Comparison of ENCODE assay signal across 1 cellular context in genomic region chr9:133992780-133993634, GRCh38.
TF ChIP-seq lines count a peak whose summit lies in the region.

No MANE protein-coding gene starts in this region.

TF ChIP-seq in HEK293, 187 proteins besides CTCF, POLR2A, EP300 and RAD21 (continued from another document and continues in another):
- TF ChIP-seq PATZ1 (tag by site-specific recombination; IDR thresholded peaks at IDR 0.05): peak; percentile 92
- no peak for TF ChIP-seq ZNF366 (tag by site-specific recombination; conservative IDR thresholded peaks at IDR 0.05)
- peak; percentile 32; the same call in 1 of the 2 replicates for TF ChIP-seq ZNF777 (tag by site-specific recombination; IDR thresholded peaks at IDR 0.05; ENCODE audit: borderline replicate concordance)
- no peak for TF ChIP-seq ZNF791 (tag by site-specific recombination; IDR thresholded peaks at IDR 0.05)
- TF ChIP-seq ZNF24 (tag by site-specific recombination; IDR thresholded peaks at IDR 0.05): no peak
- no peak for TF ChIP-seq HOXA7 (CRISPR knock-in tag; IDR thresholded peaks at IDR 0.05; ENCODE audit: borderline replicate concordance)
- TF ChIP-seq PRDM4 (tag by site-specific recombination; IDR thresholded peaks at IDR 0.05): no peak
- TF ChIP-seq ZNF335 (tag by site-specific recombination; conservative IDR thresholded peaks at IDR 0.05): peak; percentile 82
- TF ChIP-seq ZNF621 (tag by site-specific recombination; IDR thresholded peaks at IDR 0.05): no peak
- TF ChIP-seq KLF16 (tag by site-specific recombination; IDR thresholded peaks at IDR 0.05): peak; percentile 68
- no peak for TF ChIP-seq ZNF510 (tag by site-specific recombination; IDR thresholded peaks at IDR 0.05; ENCODE audit: insufficient replicate concordance)
- TF ChIP-seq ZNF677 (tag by site-specific recombination; IDR thresholded peaks at IDR 0.05): no peak
- TF ChIP-seq ZNF155 (tag by site-specific recombination; IDR thresholded peaks at IDR 0.05): no peak
- TF ChIP-seq PRDM10 (tag by site-specific recombination; IDR thresholded peaks at IDR 0.05): 0 out of 2 replicates have a peak, but pooled peaks have one; percentile 28
- TF ChIP-seq ZNF580 (tag by site-specific recombination; IDR thresholded peaks at IDR 0.05): 0 out of 2 replicates have a peak, but pooled peaks have one; percentile 15
- TF ChIP-seq ZNF354C (tag by site-specific recombination; IDR thresholded peaks at IDR 0.05; ENCODE audit: borderline replicate concordance, low read depth): no peak
- peak; percentile 53 for TF ChIP-seq ZBTB26 (tag by site-specific recombination; optimal IDR thresholded peaks at IDR 0.05)
- TF ChIP-seq ZNF664 (tag by site-specific recombination; IDR thresholded peaks at IDR 0.05): no peak
- peak; percentile 88 for TF ChIP-seq KLF8 (tag by site-specific recombination; IDR thresholded peaks at IDR 0.05)
- peak; percentile 69 for TF ChIP-seq SP3 (tag by site-specific recombination; IDR thresholded peaks at IDR 0.05)
- TF ChIP-seq ZFP37 (tag by site-specific recombination; IDR thresholded peaks at IDR 0.05): peak; percentile 65; the same call in 1 of the 2 replicates
- TF ChIP-seq ZBTB11 (tag by site-specific recombination; conservative IDR thresholded peaks at IDR 0.05; ENCODE audit: low read depth): peak; percentile 49; the same call in 1 of the 2 replicates
- TF ChIP-seq SP7 (tag by site-specific recombination; IDR thresholded peaks at IDR 0.05): peak; percentile 69
- peak; percentile 64 for TF ChIP-seq EGR2 (tag by site-specific recombination; IDR thresholded peaks at IDR 0.05; ENCODE audit: low read depth)
- TF ChIP-seq ZNF558 (tag by site-specific recombination; IDR thresholded peaks at IDR 0.05): no peak
- peak; percentile 97 for TF ChIP-seq KLF1 (tag by site-specific recombination; IDR thresholded peaks at IDR 0.05)
- TF ChIP-seq ZNF148 (tag by site-specific recombination; IDR thresholded peaks at IDR 0.05; ENCODE audit: borderline replicate concordance): no peak
- peak; percentile 66 for TF ChIP-seq KLF17 (tag by site-specific recombination; IDR thresholded peaks at IDR 0.05)
- TF ChIP-seq ZNF629 (tag by site-specific recombination; IDR thresholded peaks at IDR 0.05): peak; percentile 54
- peak; percentile 45; the same call in 1 of the 2 replicates for TF ChIP-seq KLF7 (tag by site-specific recombination; IDR thresholded peaks at IDR 0.05; ENCODE audit: borderline replicate concordance)
- peak; percentile 94 for TF ChIP-seq ZBTB7A (tag by site-specific recombination; IDR thresholded peaks at IDR 0.05; ENCODE audit: low read depth)
- 0 out of 2 replicates have a peak, but pooled peaks have one; percentile 36 for TF ChIP-seq ZNF391 (tag by site-specific recombination; IDR thresholded peaks at IDR 0.05; ENCODE audit: borderline replicate concordance, low read depth)
- TF ChIP-seq ZBTB48 (tag by site-specific recombination; IDR thresholded peaks at IDR 0.05): peak; percentile 47; the same call in 1 of the 2 replicates
- TF ChIP-seq HIC1 (tag by site-specific recombination; IDR thresholded peaks at IDR 0.05): peak; percentile 56
